Comparison of ENCODE assay signal across 24 cellular contexts in the genomic region with DNA sequence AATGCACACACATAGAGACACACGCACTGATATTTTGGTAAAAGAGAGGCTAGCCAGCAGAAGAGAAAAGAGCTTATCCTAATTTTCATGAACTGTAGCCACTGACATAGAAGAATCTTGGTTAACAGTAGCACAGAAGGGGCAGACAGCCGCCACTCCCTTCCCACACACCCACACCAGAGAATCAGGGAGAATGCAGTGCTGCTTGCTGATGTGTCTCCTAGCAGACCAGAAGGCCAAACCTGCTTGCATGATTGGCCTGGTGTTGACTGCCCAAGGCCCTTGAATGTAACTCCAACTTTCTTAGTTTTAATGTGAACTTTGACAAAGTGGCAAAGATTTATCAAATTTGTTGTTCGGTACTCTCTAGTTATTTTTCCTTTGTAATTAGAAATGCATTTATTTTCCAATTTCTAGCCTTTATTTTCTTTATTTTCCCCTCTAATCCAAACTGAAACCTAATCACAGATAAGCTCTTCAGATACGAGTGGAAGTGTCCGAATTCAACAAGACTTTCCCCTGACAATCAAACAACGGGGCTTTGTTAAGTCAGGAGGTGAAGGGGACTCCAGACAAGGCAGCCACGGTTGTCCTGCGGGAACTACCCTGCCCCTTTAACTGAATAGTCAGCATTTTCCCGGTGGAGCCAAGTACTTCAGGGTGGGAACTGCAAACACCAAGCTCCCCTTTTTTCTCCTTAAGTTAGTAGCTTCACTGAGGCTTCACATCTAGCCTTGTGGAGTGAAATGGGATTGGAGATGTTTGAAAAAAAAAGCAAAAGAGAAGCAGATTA.
DNase-seq lines count a peak whose midpoint lies in the region; ATAC-seq, FAIRE-seq and TF ChIP-seq lines count a peak whose summit lies in the region.
"Had no signal": no experiment of that assay in that cellular context is flagged by ENCODE, and none has a peak within 500 bp of the region (broad histone marks: within the 10 kb centered on the region; RNA-seq: fewer than 3 reads in every experiment).

No MANE protein-coding gene starts in this region.

- no peaks in the 10 kb centered on the region for H3K27me3 Mint-ChIP-seq in chondrocyte (ENCODE audit: low read depth)
- H3K27me3 Mint-ChIP-seq in progenitor cell of endocrine pancreas = no peaks in the 10 kb centered on the region
- H3K27me3 Mint-ChIP-seq in natural killer cell treated with Interleukin-12 subunit alpha and Interleukin-12 subunit beta and Interleukin-15 and Interleukin-18, amount 100 ng/mL, for 72 hours = no peaks in the 10 kb centered on the region

- peaks cover 25% of the 10 kb centered on the region for H3K4me1 Mint-ChIP-seq in chondrocyte (ENCODE audit: low read depth)
- peaks cover 26% of the 10 kb centered on the region for H3K4me1 Mint-ChIP-seq in progenitor cell of endocrine pancreas (ENCODE audit: low read depth)
- H3K4me1 Mint-ChIP-seq in natural killer cell treated with Interleukin-12 subunit alpha and Interleukin-12 subunit beta and Interleukin-15 and Interleukin-18, amount 100 ng/mL, for 72 hours (ENCODE audit: low read depth in 2 of 2) = peaks cover 0 to 4% of the 10 kb centered on the region in 2 donors

- H3K4me1 ChIP-seq in HEK293 (ENCODE audit: control insufficient read depth, insufficient read depth, low read length) (peaks cover 13% of the 10 kb centered on the region), HepG2 (ENCODE audit: insufficient read depth, low read length) (no peaks in the 10 kb centered on the region)
- H3K4me1 ChIP-seq: breast epithelium, uterus had no signal

- H3K4me2 ChIP-seq in HepG2 (ENCODE audit: low read depth, low read length) = no peak overlapping the region

- BruUV-seq in HepG2 (replicated peaks; lab: Mats Ljungman, UMichigan) = no TSS peak

- CTCF ChIA-PET in HEK293 (lab: Yijun Ruan, JAX) = interaction anchor here (0.6 kb wide), 1 partner anchor 22 kb away, joined by 3 read pairs; no protein-coding TSS in a partner anchor
- CTCF ChIA-PET in HepG2 (lab: Yijun Ruan, JAX; ENCODE audit: low intra/inter-chr PET ratio, low total read pairs) = no interaction called here

- H3K9me3 ChIP-seq in HEK293 (ENCODE audit: control insufficient read depth, insufficient read depth, low read depth, low read length) = no peaks in the 10 kb centered on the region
- no peaks in the 10 kb centered on the region for H3K9me3 ChIP-seq in HepG2 (ENCODE audit: low read length)
- H3K9me3 ChIP-seq: breast epithelium, left ventricle myocardium inferior, uterus had no signal

- TF ChIP-seq POLR2A in HepG2 (IDR thresholded peaks at IDR 0.05; ENCODE audit: insufficient read depth in 1 of 2, low read depth in 2 of 2, low read length in 2 of 2) = no peak

- H3K79me2 ChIP-seq in HepG2 (ENCODE audit: insufficient read depth, low read length) = no peaks in the 10 kb centered on the region

- TF ChIP-seq EP300 in HepG2 (IDR thresholded peaks at IDR 0.05; ENCODE audit: low read depth in 2 of 2, low read length in 2 of 2) (no peak), HepG2 (CRISPR knock-in tag; IDR thresholded peaks at IDR 0.05; ENCODE audit: borderline replicate concordance) (no peak)

- no peak overlapping the region for H3K4me3 Mint-ChIP-seq in chondrocyte (ENCODE audit: unreplicated experiment)
- no peak overlapping the region for H3K4me3 Mint-ChIP-seq in progenitor cell of endocrine pancreas (ENCODE audit: low read depth)
- H3K4me3 Mint-ChIP-seq in natural killer cell treated with Interleukin-12 subunit alpha and Interleukin-12 subunit beta and Interleukin-15 and Interleukin-18, amount 100 ng/mL, for 72 hours = no peak overlapping the region
- H3K4me3 Mint-ChIP-seq: activated CD8-positive, alpha-beta T cell treated with anti-CD3 and anti-CD28 coated beads for 36 hours had no signal

- H3K9me3 Mint-ChIP-seq in chondrocyte (ENCODE audit: low read depth) (no peaks in the 10 kb centered on the region), progenitor cell of endocrine pancreas (ENCODE audit: low read depth) (no peaks in the 10 kb centered on the region)
- no peaks in the 10 kb centered on the region for H3K9me3 Mint-ChIP-seq in activated naive CD4-positive, alpha-beta T cell treated with anti-CD3 and anti-CD28 coated beads, Interleukin-2, amount 50 U/mL, for 72 hours
- no peaks in the 10 kb centered on the region for H3K9me3 Mint-ChIP-seq in natural killer cell treated with Interleukin-12 subunit alpha and Interleukin-12 subunit beta and Interleukin-15 and Interleukin-18, amount 100 ng/mL, for 72 hours
- H3K9me3 Mint-ChIP-seq: activated CD8-positive, alpha-beta T cell treated with anti-CD3 and anti-CD28 coated beads for 36 hours had no signal

- H2AFZ ChIP-seq in HepG2 (ENCODE audit: low read length) = no peak overlapping the region
- H2AFZ ChIP-seq: GM23248 had no signal

- in situ Hi-C loops in HepG2 (cut with HindIII; ENCODE audit: extremely low pct_ligation_motif_present, low pct_unique_long_range_greater_than_20kb) = no loop called here

- ATAC-seq in HepG2 (no peak), HG03457 (IDR thresholded peaks at IDR 0.05; ENCODE audit: unreplicated experiment) (no peak)
- no peak for ATAC-seq in activated naive CD4-positive, alpha-beta T cell treated with anti-CD3 and anti-CD28 coated beads, Interleukin-2, amount 50 U/mL, for 72 hours
- no peak for ATAC-seq in natural killer cell treated with Interleukin-12 subunit alpha and Interleukin-12 subunit beta and Interleukin-15 and Interleukin-18, amount 100 ng/mL, for 72 hours
- ATAC-seq: activated CD8-positive, alpha-beta T cell treated with anti-CD3 and anti-CD28 coated beads for 36 hours had no signal

- WGBS in HepG2 (ENCODE audit: low lambda C conversion rate) = 94% methylated on average over 9 of the region's 9 CpGs

- intact Hi-C loops in HepG2 (cut with micrococcal nuclease; ENCODE audit: unreplicated experiment) = no loop called here

- no peaks in the 10 kb centered on the region for H4K20me1 ChIP-seq in HepG2 (ENCODE audit: insufficient read depth, low read length)

- H3K36me3 ChIP-seq in HEK293 (ENCODE audit: control insufficient read depth in 2 of 2, insufficient read depth in 1 of 2, low read length in 2 of 2) (peaks cover 0 to 67% of the 10 kb centered on the region in 2 experiments; a peak in 1 of 3 replicates), HepG2 (replicated peaks in 1 of 2; ENCODE audit: control insufficient read depth in 1 of 2, insufficient read depth in 2 of 2, low read length in 2 of 2) (peaks cover 23 to 71% of the 10 kb centered on the region in 2 experiments)
- H3K36me3 ChIP-seq: breast epithelium, left ventricle myocardium inferior, uterus had no signal

- H3K9ac ChIP-seq in HepG2 (ENCODE audit: insufficient read depth, low read depth, low read length) = no peak overlapping the region
- H3K9ac ChIP-seq: GM23248 had no signal

- POLR2A ChIA-PET in HEK293 (lab: Yijun Ruan, JAX) (no interaction called here), HepG2 (lab: Yijun Ruan, JAX) (no interaction called here)

- no peak for DNase-seq in chondrocyte (ENCODE audit: low spot score)
- no peak for DNase-seq in HepG2 (ENCODE audit: low spot score)
- no peak for DNase-seq in progenitor cell of endocrine pancreas (ENCODE audit: low spot score, unreplicated experiment)
- no peak for DNase-seq in activated naive CD4-positive, alpha-beta T cell treated with anti-CD3 and anti-CD28 coated beads, Interleukin-2, amount 50 U/mL, for 72 hours (ENCODE audit: low spot score in 2 of 2)
- DNase-seq in natural killer cell treated with Interleukin-12 subunit alpha and Interleukin-12 subunit beta and Interleukin-15 and Interleukin-18, amount 100 ng/mL, for 72 hours (ENCODE audit: low spot score) = no peak
- DNase-seq in RPMI8226 = no peak
- DNase-seq: activated CD4-positive, CD25-positive, alpha-beta regulatory T cell; activated CD8-positive, alpha-beta T cell treated with anti-CD3 and anti-CD28 coated beads for 36 hours; activated gamma-delta T cell; EL; GM23248; left ventricle myocardium inferior; MV-4-11; NCI-H187; NCI-H69; occipital lobe; retina; stimulated activated CD4-positive, alpha-beta T cell treated with anti-CD3 and anti-CD28 coated beads, Interleukin-15, amount 100 ng/mL, for 24 hours; T1000; uterus had no signal

- no peaks in the 10 kb centered on the region for H3K27me3 ChIP-seq in HepG2 (ENCODE audit: control insufficient read depth in 1 of 2, insufficient read depth in 2 of 2, low read length in 2 of 2)
- H3K27me3 ChIP-seq: uterus had no signal

- H3K27ac ChIP-seq in HEK293 (ENCODE audit: extremely low read depth, low read depth, low read length) (no peak overlapping the region), HepG2 (ENCODE audit: extremely low read length, insufficient read depth, low read length) (no peak overlapping the region)
- H3K27ac ChIP-seq: breast epithelium, C4-2B, GM23248, left ventricle myocardium inferior, uterus had no signal

- no peak for TF ChIP-seq RAD21 in HepG2 (CRISPR knock-in tag; IDR thresholded peaks at IDR 0.05)

- H3K4me3 ChIP-seq in HEK293 (ENCODE audit: low read depth, low read length) = no peak overlapping the region
- no peak overlapping the region for H3K4me3 ChIP-seq in HepG2 (replicated peaks in 1 of 3; ENCODE audit: insufficient read depth in 1 of 3, low read depth in 2 of 3, low read length in 3 of 3)
- H3K4me3 ChIP-seq: breast epithelium, GM23248, left ventricle myocardium inferior, uterus had no signal

- H3K27ac Mint-ChIP-seq in chondrocyte (ENCODE audit: unreplicated experiment) (peak overlapping the region; percentile 29), progenitor cell of endocrine pancreas (peak overlapping the region; percentile 9)
- H3K27ac Mint-ChIP-seq in activated naive CD4-positive, alpha-beta T cell treated with anti-CD3 and anti-CD28 coated beads, Interleukin-2, amount 50 U/mL, for 72 hours = no peak overlapping the region
- no peak overlapping the region for H3K27ac Mint-ChIP-seq in natural killer cell treated with Interleukin-12 subunit alpha and Interleukin-12 subunit beta and Interleukin-15 and Interleukin-18, amount 100 ng/mL, for 72 hours
- H3K27ac Mint-ChIP-seq: activated CD8-positive, alpha-beta T cell treated with anti-CD3 and anti-CD28 coated beads for 36 hours had no signal

- H3K36me3 Mint-ChIP-seq in chondrocyte (ENCODE audit: low read depth) (peaks cover 47% of the 10 kb centered on the region), progenitor cell of endocrine pancreas (ENCODE audit: insufficient read depth) (peaks cover 42% of the 10 kb centered on the region)
- no peaks in the 10 kb centered on the region for H3K36me3 Mint-ChIP-seq in activated naive CD4-positive, alpha-beta T cell treated with anti-CD3 and anti-CD28 coated beads, Interleukin-2, amount 50 U/mL, for 72 hours
- no peaks in the 10 kb centered on the region for H3K36me3 Mint-ChIP-seq in natural killer cell treated with Interleukin-12 subunit alpha and Interleukin-12 subunit beta and Interleukin-15 and Interleukin-18, amount 100 ng/mL, for 72 hours

- TF ChIP-seq CTCF in HEK293 (tag by site-specific recombination; IDR thresholded peaks at IDR 0.05) = no peak
- no peak for TF ChIP-seq CTCF in chondrocyte (IDR thresholded peaks at IDR 0.05)
- TF ChIP-seq CTCF in HepG2 (CRISPR knock-in tag; IDR thresholded peaks at IDR 0.05) = no peak
- no peak for TF ChIP-seq CTCF in progenitor cell of endocrine pancreas (IDR thresholded peaks at IDR 0.05; ENCODE audit: unreplicated experiment)

- FAIRE-seq in HepG2 (lab: Jason Lieb, UNC) = no peak

TF ChIP-seq in HepG2, 621 proteins besides CTCF, POLR2A, EP300 and RAD21 (continues in another document):
- TF ChIP-seq MAFK (conservative IDR thresholded peaks at IDR 0.05 in 1 of 2, IDR thresholded peaks at IDR 0.05 in 1 of 2; ENCODE audit: low read length in 2 of 2) = peak; percentile 64 to 68

Comparison
In these comparisons a context has a peak if more than half of its experiments do, and no peak if none do; other contexts are left out.
1. H3K27ac Mint-ChIP-seq: peak in chondrocyte (single experiment) and progenitor cell of endocrine pancreas (single experiment); none in activated naive CD4-positive, alpha-beta T cell treated with anti-CD3 and anti-CD28 coated beads, Interleukin-2, amount 50 U/mL, for 72 hours (0 of 2) and natural killer cell treated with Interleukin-12 subunit alpha and Interleukin-12 subunit beta and Interleukin-15 and Interleukin-18, amount 100 ng/mL, for 72 hours (0 of 2).